ENCODE assay signal across 18 cellular contexts in genomic region chr11:82398300-82398815, GRCh38.
A peak's percentile ranks its signal among the peaks of the same experiment; 100 is the strongest.
DNase-seq lines count a peak whose midpoint lies in the region; ATAC-seq, FAIRE-seq and TF ChIP-seq lines count a peak whose summit lies in the region.
"Had no signal": no experiment of that assay in that cellular context is flagged by ENCODE, and none has a peak within 500 bp of the region (broad histone marks: within the 10 kb centered on the region; RNA-seq: fewer than 3 reads in every experiment).

No MANE protein-coding gene starts in this region.

- H3K27ac Mint-ChIP-seq in astrocyte (ENCODE audit: unreplicated experiment) = peak overlapping the region; percentile 3
- no peak overlapping the region for H3K27ac Mint-ChIP-seq in endodermal cell
- H3K27ac Mint-ChIP-seq: activated CD4-positive, alpha-beta T cell treated with anti-CD3 and anti-CD28 coated beads, Interleukin-2, amount 10 ng/mL, durations not matched to agents 7 days and 5 days had no signal

- no peaks in the 10 kb centered on the region for H3K9me3 ChIP-seq in astrocyte (ENCODE audit: insufficient read depth, low read depth, low read length)
- H3K9me3 ChIP-seq in endodermal cell (ENCODE audit: control insufficient read depth, low read length) = no peaks in the 10 kb centered on the region
- H3K9me3 ChIP-seq: SK-N-SH had no signal

- H4K20me1 ChIP-seq in astrocyte (ENCODE audit: insufficient read depth, low read length) = no peaks in the 10 kb centered on the region

- H3K27me3 ChIP-seq in astrocyte (ENCODE audit: insufficient read depth, low read length) = no peaks in the 10 kb centered on the region
- H3K27me3 ChIP-seq in endodermal cell (ENCODE audit: control insufficient read depth, insufficient read depth, low read length, poor library complexity, severe bottlenecking) = no peaks in the 10 kb centered on the region
- H3K27me3 ChIP-seq: foreskin keratinocyte had no signal

- no peak overlapping the region for H3K4me3 Mint-ChIP-seq in astrocyte (ENCODE audit: unreplicated experiment)
- no peak overlapping the region for H3K4me3 Mint-ChIP-seq in endodermal cell
- H3K4me3 Mint-ChIP-seq: activated CD4-positive, alpha-beta T cell treated with anti-CD3 and anti-CD28 coated beads, Interleukin-2, amount 10 ng/mL, durations not matched to agents 7 days and 5 days had no signal

- H3K36me3 ChIP-seq in astrocyte (ENCODE audit: insufficient read depth, low read length) (no peaks in the 10 kb centered on the region), endodermal cell (ENCODE audit: control insufficient read depth, insufficient read depth, low read length) (no peaks in the 10 kb centered on the region)

- no peak overlapping the region for H2AFZ ChIP-seq in astrocyte (ENCODE audit: low read depth, low read length)

- ATAC-seq in GM18861 (IDR thresholded peaks at IDR 0.05; ENCODE audit: unreplicated experiment) (no peak), GM19328 (IDR thresholded peaks at IDR 0.05; ENCODE audit: unreplicated experiment) (no peak)
- ATAC-seq: foreskin keratinocyte had no signal

- no peaks in the 10 kb centered on the region for H3K4me1 ChIP-seq in astrocyte (ENCODE audit: insufficient read depth, low read length)
- no peaks in the 10 kb centered on the region for H3K4me1 ChIP-seq in endodermal cell (ENCODE audit: control insufficient read depth, insufficient read depth, low read length)
- H3K4me1 ChIP-seq: foreskin keratinocyte had no signal

- no peaks in the 10 kb centered on the region for H3K79me2 ChIP-seq in astrocyte (ENCODE audit: insufficient read depth, low read length)

- DNase-seq in HCEC 1CT (peak; percentile 47), astrocyte (ENCODE audit: low read depth) (no peak), islet precursor cell (peak; percentile 79), retinal pigment epithelial cell (ENCODE audit: low read depth) (peak; percentile 11), endodermal cell (no peak)
- DNase-seq in activated CD4-positive, alpha-beta T cell treated with anti-CD3 and anti-CD28 coated beads for 48 hours = no peak
- DNase-seq: activated CD4-positive, alpha-beta T cell treated with anti-CD3 and anti-CD28 coated beads, Interleukin-2, amount 10 ng/mL, durations not matched to agents 7 days and 5 days; activated naive CD4-positive, alpha-beta T cell treated with Interleukin-2 at 50 U/mL for 16 hours; foreskin keratinocyte; mesenchymal stem cell; NCI-H1105 treated with DMSO at 0.1 percent for 48 hours; NCI-H748 treated with DMSO at 0.1 percent for 48 hours; retina; SK-N-SH; stimulated activated CD4-positive, alpha-beta T cell treated with anti-CD3 and anti-CD28 coated beads, Interleukin-2, amount 100 ng/mL, for 24 hours had no signal

- H3K27me3 Mint-ChIP-seq in astrocyte (ENCODE audit: low read depth, unreplicated experiment) (no peaks in the 10 kb centered on the region), endodermal cell (ENCODE audit: insufficient read depth) (no peaks in the 10 kb centered on the region)
- H3K27me3 Mint-ChIP-seq: activated CD4-positive, alpha-beta T cell treated with anti-CD3 and anti-CD28 coated beads, Interleukin-2, amount 10 ng/mL, durations not matched to agents 7 days and 5 days had no signal

- FAIRE-seq in astrocyte (lab: Jason Lieb, UNC) = no peak
- FAIRE-seq: colon had no signal

- no peak overlapping the region for H3K4me3 ChIP-seq in astrocyte (ENCODE audit: insufficient read depth, low read depth, low read length)
- no peak overlapping the region for H3K4me3 ChIP-seq in retinal pigment epithelial cell (ENCODE audit: low read length)
- no peak overlapping the region for H3K4me3 ChIP-seq in endodermal cell (ENCODE audit: low read length)

- 93% methylated on average over 3 to 4 of the region's 4 CpGs for WGBS in endodermal cell (ENCODE audit: insufficient coverage in 1 of 2, insufficient read length in 1 of 2), 2 experiments

- H3K9ac ChIP-seq in astrocyte (ENCODE audit: low read length) (no peak overlapping the region), endodermal cell (ENCODE audit: extremely low read depth, low read length, poor library complexity, severe bottlenecking) (no peak overlapping the region)
- H3K9ac ChIP-seq: SK-N-SH had no signal

- no peak for TF ChIP-seq CTCF in astrocyte (IDR thresholded peaks at IDR 0.05; ENCODE audit: insufficient read depth, low read depth, low read length)
- no peak for TF ChIP-seq CTCF in retinal pigment epithelial cell (conservative IDR thresholded peaks at IDR 0.05; ENCODE audit: low read depth, low read length)
- TF ChIP-seq CTCF in endodermal cell (conservative IDR thresholded peaks at IDR 0.05) = no peak

- H3K36me3 Mint-ChIP-seq in astrocyte (ENCODE audit: low read depth, unreplicated experiment) = no peaks in the 10 kb centered on the region
- no peaks in the 10 kb centered on the region for H3K36me3 Mint-ChIP-seq in endodermal cell (ENCODE audit: low read depth)

- no peaks in the 10 kb centered on the region for H3K9me3 Mint-ChIP-seq in astrocyte (ENCODE audit: unreplicated experiment)
- H3K9me3 Mint-ChIP-seq in endodermal cell = peaks cover 3% of the 10 kb centered on the region
- H3K9me3 Mint-ChIP-seq: activated CD4-positive, alpha-beta T cell treated with anti-CD3 and anti-CD28 coated beads, Interleukin-2, amount 10 ng/mL, durations not matched to agents 7 days and 5 days had no signal

- H3K4me2 ChIP-seq in astrocyte (ENCODE audit: low read length) = no peak overlapping the region
- H3K4me2 ChIP-seq: SK-N-SH had no signal

- H3K27ac ChIP-seq in astrocyte (ENCODE audit: low read depth, low read length) (no peak overlapping the region), endodermal cell (ENCODE audit: low read depth, low read length) (no peak overlapping the region)
- H3K27ac ChIP-seq: foreskin keratinocyte had no signal

- peaks cover 19% of the 10 kb centered on the region for H3K4me1 Mint-ChIP-seq in astrocyte (ENCODE audit: low read depth, unreplicated experiment)
- H3K4me1 Mint-ChIP-seq in endodermal cell = no peaks in the 10 kb centered on the region
- H3K4me1 Mint-ChIP-seq: activated CD4-positive, alpha-beta T cell treated with anti-CD3 and anti-CD28 coated beads, Interleukin-2, amount 10 ng/mL, durations not matched to agents 7 days and 5 days had no signal

Comparison
In these comparisons a context has a peak if more than half of its experiments do, and no peak if none do; other contexts are left out.
1. DNase-seq: peak in HCEC 1CT (single experiment), islet precursor cell (single experiment) and retinal pigment epithelial cell (single experiment); none in astrocyte (single experiment), endodermal cell (single experiment) and activated CD4-positive, alpha-beta T cell treated with anti-CD3 and anti-CD28 coated beads for 48 hours (single experiment).